Comparison of ENCODE assay signal across 8 cellular contexts in genomic region chr14:71932229-71932951, GRCh38. TPM values are rescaled to one million over a fixed set of nuclear protein-coding genes. Genes with fewer than 3 reads are reported as not detected.
A peak's percentile ranks its signal among the peaks of the same experiment; 100 is the strongest.
DNase-seq lines count a peak whose midpoint lies in the region; ATAC-seq and TF ChIP-seq lines count a peak whose summit lies in the region.

TSS of gene RGS6 (plus strand) at chr14:71932429.

- H3K9me3 ChIP-seq in colonic mucosa (no peaks in the 10 kb centered on the region), thoracic aorta (no peaks in the 10 kb centered on the region)

- H3K4me3 ChIP-seq in colonic mucosa, result peak within 1 kb of the TSS; percentile 15
- peak within 1 kb of the TSS; percentile 40 for H3K4me3 ChIP-seq in thoracic aorta

- intact Hi-C loops in colonic mucosa (cut with DNase I), result no loop called here

- no peak within 1 kb of the TSS for H3K4me3 Mint-ChIP-seq in memory B cell

- peak; percentile 70 for ATAC-seq in memory B cell (ENCODE audit: low read depth)
- ATAC-seq in thoracic aorta (ENCODE audit: insufficient number of reproducible peaks, low FRiP score, low read depth), result no peak
- no peak for ATAC-seq in GM19324 (IDR thresholded peaks at IDR 0.05; ENCODE audit: low FRiP score, unreplicated experiment)

- in situ Hi-C loops in GM13976 (cut with MboI; ENCODE audit: low sequenced_read_pairs, unreplicated experiment), result no loop called here

- H3K27ac Mint-ChIP-seq in memory B cell, result no peak within 1 kb of the TSS

- H3K36me3 ChIP-seq in colonic mucosa (no peaks in the 10 kb centered on the region), thoracic aorta (no peaks in the 10 kb centered on the region)

- H3K27me3 ChIP-seq in colonic mucosa (peaks cover 26% of the 10 kb centered on the region), thoracic aorta (replicated peaks; ENCODE audit: insufficient read depth) (no peaks in the 10 kb centered on the region)

- H3K9ac ChIP-seq in colonic mucosa (ENCODE audit: low read depth in 2 of 2, low read length in 2 of 2), result no peak within 1 kb of the TSS

- no peaks in the 10 kb centered on the region for H3K36me3 Mint-ChIP-seq in memory B cell

- peaks cover 2% of the 10 kb centered on the region for H3K9me3 Mint-ChIP-seq in memory B cell

- H3K27me3 Mint-ChIP-seq in memory B cell, result peaks cover 24% of the 10 kb centered on the region

- DNase-seq in AG08396 (ENCODE audit: low spot score), result peak; percentile 41
- peak; percentile 78 for DNase-seq in GM13976 (ENCODE audit: low spot score)
- DNase-seq in NOMO-1 treated with dmso at 0.1 percent for 144 hours (lab: John Stamatoyannopoulos, UW; ENCODE audit: unreplicated experiment), result peak; percentile 5
- DNase-seq in colonic mucosa, result peak; percentile 28
- peak in 1 of 2 donors; percentile 16 for DNase-seq in memory B cell (ENCODE audit: low spot score in 2 of 2)
- DNase-seq in thoracic aorta (ENCODE audit: low spot score), result no peak
- DNase-seq in foreskin melanocyte, result no peak

- peak; percentile 73 for TF ChIP-seq CTCF in GM13976 (IDR thresholded peaks at IDR 0.05; ENCODE audit: borderline replicate concordance, control extremely low read depth, extremely low read depth, insufficient read depth, missing control alignments)
- TF ChIP-seq CTCF in colonic mucosa (IDR thresholded peaks at IDR 0.05), result no peak
- TF ChIP-seq CTCF in thoracic aorta (IDR thresholded peaks at IDR 0.05), result no peak

- H3K4me1 Mint-ChIP-seq in memory B cell, result peaks cover 13% of the 10 kb centered on the region

- peaks cover 3% of the 10 kb centered on the region for H3K4me1 ChIP-seq in colonic mucosa
- H3K4me1 ChIP-seq in thoracic aorta (ENCODE audit: control insufficient read depth in 1 of 2, low read depth in 2 of 2), result peaks cover 0 to 9% of the 10 kb centered on the region in 2 donors

- no peak within 1 kb of the TSS for H3K27ac ChIP-seq in colonic mucosa
- H3K27ac ChIP-seq in thoracic aorta, result no peak within 1 kb of the TSS

RNA-seq across cellular contexts. Expression of gene RGS6, which starts in this region (rescaled TPM):
- total RNA-seq in colonic mucosa (under 1 TPM; 0.15 to 0.45 TPM), thoracic aorta (1 to 10 TPM; 1.4 to 4.7 TPM)

Comparison
In these comparisons a context has a peak if more than half of its experiments do, and no peak if none do; other contexts are left out.
1. Peak in DNase-seq and H3K4me3 ChIP-seq in colonic mucosa; RNA of the gene not detected or under 1 TPM.
2. DNase-seq: peak in AG08396 (single experiment), GM13976 (single experiment) and NOMO-1 treated with dmso at 0.1 percent for 144 hours (single experiment); none in thoracic aorta (single experiment) and foreskin melanocyte (single experiment).